ENCODE assay signal across 8 cellular contexts in genomic region chr19:18291019-18291524, GRCh38. TPM values are rescaled to one million over a fixed set of nuclear protein-coding genes. Genes with fewer than 3 reads are reported as not detected.
DNase-seq lines count a peak whose midpoint lies in the region; ATAC-seq and TF ChIP-seq lines count a peak whose summit lies in the region.

No MANE protein-coding gene starts in this region.

- no peak overlapping the region for H3K27ac Mint-ChIP-seq in Calu3 (ENCODE audit: unreplicated experiment)
- H3K27ac Mint-ChIP-seq in neural crest cell (ENCODE audit: unreplicated experiment), result no peak overlapping the region

- no peaks in the 10 kb centered on the region for H3K27me3 Mint-ChIP-seq in Calu3 (ENCODE audit: unreplicated experiment)
- peaks cover 3% of the 10 kb centered on the region for H3K27me3 Mint-ChIP-seq in neural crest cell (ENCODE audit: low read depth)

- peak; percentile 3 for ATAC-seq in HG03521 (IDR thresholded peaks at IDR 0.05; ENCODE audit: unreplicated experiment)
- no peak for ATAC-seq in GM19351 (IDR thresholded peaks at IDR 0.05; ENCODE audit: unreplicated experiment)
- ATAC-seq in GM18861 (IDR thresholded peaks at IDR 0.05; ENCODE audit: unreplicated experiment), result no peak

- H3K9me3 Mint-ChIP-seq in Calu3 (ENCODE audit: low read depth, unreplicated experiment) (no peaks in the 10 kb centered on the region), neural crest cell (no peaks in the 10 kb centered on the region)

- peaks cover 13% of the 10 kb centered on the region for H3K36me3 Mint-ChIP-seq in Calu3 (ENCODE audit: insufficient read depth, unreplicated experiment)
- H3K36me3 Mint-ChIP-seq in neural crest cell (ENCODE audit: low read depth), result no peaks in the 10 kb centered on the region

- CTCF ChIA-PET in Calu3 (lab: Charles Lee), result no interaction called here

- H3K4me3 Mint-ChIP-seq in Calu3 (ENCODE audit: low read depth, unreplicated experiment), result peak overlapping the region; percentile 72
- H3K4me3 Mint-ChIP-seq in neural crest cell, result peak overlapping the region; percentile 83

- no TSS peak for BruUV-seq in Calu3 (replicated peaks; lab: Mats Ljungman, UMichigan)

- peak overlapping the region; percentile 99 for H3K27ac ChIP-seq in cingulate gyrus (ENCODE audit: low read depth, low read length)

- H3K4me1 Mint-ChIP-seq in Calu3 (ENCODE audit: low read depth, unreplicated experiment), result peaks cover 18% of the 10 kb centered on the region
- peaks cover 32% of the 10 kb centered on the region for H3K4me1 Mint-ChIP-seq in neural crest cell

- no peak for DNase-seq in Calu3
- no peak for DNase-seq in neural crest cell (ENCODE audit: low read depth, low spot score)
- no peak for DNase-seq in NCI-H2171 (lab: John Stamatoyannopoulos, UW)
- no peak for DNase-seq in activated gamma-delta T cell (lab: John Stamatoyannopoulos, UW)

- TF ChIP-seq CTCF in Calu3 (IDR thresholded peaks at IDR 0.05; ENCODE audit: unreplicated experiment) (no peak), neural crest cell (conservative IDR thresholded peaks at IDR 0.05) (no peak)

- intact Hi-C loops in Calu3 (cut with micrococcal nuclease; ENCODE audit: unreplicated experiment), result no loop called here

RNA-seq across cellular contexts. Expression of gene JUND, which starts 9.7 kb away (rescaled TPM):
- total RNA-seq in Calu3 (2022) (44.9 and 60.9 TPM in 2 replicates), neural crest cell (73.6 and 85.1 TPM in 2 replicates)

RNA-seq across cellular contexts. Expression of gene IQCN, which starts 16.8 kb away (rescaled TPM):
- total RNA-seq in Calu3 (2022) (1.5 and 1.6 TPM in 2 replicates), neural crest cell (2.2 and 2.5 TPM in 2 replicates)

RNA-seq across cellular contexts. Expression of gene LSM4, which starts 31.8 kb away (rescaled TPM):
- total RNA-seq in Calu3 (2022) (111 and 115 TPM in 2 replicates), neural crest cell (283 and 292 TPM in 2 replicates)

RNA-seq across cellular contexts. Expression of gene PGPEP1, which starts 49.3 kb away (rescaled TPM):
- total RNA-seq in Calu3 (2022) (27.9 and 42.0 TPM in 2 replicates), neural crest cell (5.2 and 8.3 TPM in 2 replicates)
